Comparison of ENCODE assay signal across 8 cellular contexts in genomic region chr19:1885398-1886119, GRCh38. TPM values are rescaled to one million over a fixed set of nuclear protein-coding genes. Genes with fewer than 3 reads are reported as not detected.
DNase-seq lines count a peak whose midpoint lies in the region; ATAC-seq and TF ChIP-seq lines count a peak whose summit lies in the region.
"Not testable (repeated sequence)": the region's sequence is repeated elsewhere in the genome, so short reads cannot be mapped to it uniquely, and the experiment has no call there.

Gene ABHD17A (minus strand): TSS chr19:1885496. CDS start chr19:1881566, 3,930 bp downstream.

- not testable (repeated sequence) for H2BK12ac ChIP-seq in neuronal stem cell (ENCODE audit: low read length)

- H3K14ac ChIP-seq in neuronal stem cell (ENCODE audit: low read length): peak within 1 kb of the TSS; percentile 89

- peak within 1 kb of the TSS; percentile 65 for H3K18ac ChIP-seq in neuronal stem cell (ENCODE audit: low read length)

- not testable (repeated sequence) for H3K27ac ChIP-seq in SU-DHL-6 (ENCODE audit: low read depth, low read length); neuronal stem cell (replicated peaks; ENCODE audit: low read length)
- peak within 1 kb of the TSS; percentile 32 to 92 (median 88) for H3K27ac ChIP-seq in gastroesophageal sphincter
- peak within 1 kb of the TSS; percentile 41 for H3K27ac ChIP-seq in stomach smooth muscle (ENCODE audit: low read length)

- H3K9me2 ChIP-seq in SU-DHL-6 (replicated peaks; ENCODE audit: insufficient read depth, low read length): not testable (repeated sequence)

- peak within 1 kb of the TSS; percentile 82 for H3K27ac Mint-ChIP-seq in HFFc6
- H3K27ac Mint-ChIP-seq in activated naive CD4-positive, alpha-beta T cell treated with anti-CD3 and anti-CD28 coated beads, Interleukin-2, amount 50 U/mL, for 72 hours: peak within 1 kb of the TSS; percentile 85 to 99

- H3K9ac ChIP-seq in SU-DHL-6 (ENCODE audit: low read length): peak within 1 kb of the TSS; percentile 86
- H3K9ac ChIP-seq in neuronal stem cell (ENCODE audit: low read depth, low read length, poor library complexity): peak within 1 kb of the TSS; percentile 95
- H3K9ac ChIP-seq in stomach smooth muscle (ENCODE audit: low read length in 2 of 2): peak within 1 kb of the TSS; percentile 82 to 83

- not testable (repeated sequence) for H3K9me3 Mint-ChIP-seq in HFFc6; activated naive CD4-positive, alpha-beta T cell treated with anti-CD3 and anti-CD28 coated beads, Interleukin-2, amount 50 U/mL, for 72 hours

- DNase-seq in ELR (ENCODE audit: low read depth) (peak; percentile 93), HFFc6 (peak; percentile 86), NCI-H128 (lab: John Stamatoyannopoulos, UW; ENCODE audit: unreplicated experiment) (peak; percentile 91), neuronal stem cell (ENCODE audit: low spot score) (peak; percentile 87)
- DNase-seq in activated naive CD4-positive, alpha-beta T cell treated with anti-CD3 and anti-CD28 coated beads, Interleukin-2, amount 50 U/mL, for 72 hours (ENCODE audit: low spot score in 2 of 2): peak; percentile 90 to 97

- peak within 1 kb of the TSS; percentile 95 for H3K4me3 Mint-ChIP-seq in HFFc6

- peak within 1 kb of the TSS; percentile 87 for H3K4me3 ChIP-seq in SU-DHL-6 (ENCODE audit: insufficient read depth, low read length, poor library complexity, severe bottlenecking)
- H3K4me3 ChIP-seq in gastroesophageal sphincter: peak within 1 kb of the TSS; percentile 57 to 73
- peak within 1 kb of the TSS; percentile 84 to 99 for H3K4me3 ChIP-seq in neuronal stem cell (ENCODE audit: low read length in 2 of 2)
- H3K4me3 ChIP-seq in stomach smooth muscle (ENCODE audit: low read length in 2 of 2): peak within 1 kb of the TSS; percentile 79 to 92

- H2BK15ac ChIP-seq in neuronal stem cell (ENCODE audit: low read length): not testable (repeated sequence)

- H4K91ac ChIP-seq in neuronal stem cell (ENCODE audit: low read depth, low read length, poor library complexity): not testable (repeated sequence)

- H3K79me2 ChIP-seq in SU-DHL-6 (ENCODE audit: insufficient read depth, low read length): peaks cover 19% of the 10 kb centered on the region

- H3K36me3 ChIP-seq in SU-DHL-6 (ENCODE audit: low read length); gastroesophageal sphincter; neuronal stem cell (replicated peaks in 1 of 2; ENCODE audit: control insufficient read depth in 2 of 2, insufficient read depth in 2 of 2, low read length in 2 of 2); stomach smooth muscle (ENCODE audit: control insufficient read depth in 2 of 2, insufficient read depth in 2 of 2, low read length in 2 of 2): not testable (repeated sequence)

- H3K4me1 ChIP-seq in gastroesophageal sphincter (peaks cover 4 to 48% (median 29%) of the 10 kb centered on the region in 3 donors), neuronal stem cell (ENCODE audit: control insufficient read depth in 2 of 2, insufficient read depth in 1 of 2, low read depth in 1 of 2, low read length in 2 of 2) (peaks cover 17 to 30% of the 10 kb centered on the region in 2 donors), stomach smooth muscle (ENCODE audit: control insufficient read depth, insufficient read depth, low read length) (peaks cover 30% of the 10 kb centered on the region)

- H3K36me3 Mint-ChIP-seq in HFFc6 (ENCODE audit: low read depth): not testable (repeated sequence)
- H3K36me3 Mint-ChIP-seq in activated naive CD4-positive, alpha-beta T cell treated with anti-CD3 and anti-CD28 coated beads, Interleukin-2, amount 50 U/mL, for 72 hours: peaks cover 24 to 25% of the 10 kb centered on the region in 2 donors

- not testable (repeated sequence) for TF ChIP-seq EP300 in gastroesophageal sphincter (IDR thresholded peaks at IDR 0.05)

- H3K27me3 ChIP-seq in SU-DHL-6 (ENCODE audit: low read length); gastroesophageal sphincter; neuronal stem cell (ENCODE audit: control insufficient read depth in 3 of 3, insufficient read depth in 3 of 3, low read depth in 1 of 3, low read length in 3 of 3); stomach smooth muscle (ENCODE audit: control insufficient read depth in 1 of 2, insufficient read depth in 2 of 2, low read length in 2 of 2): not testable (repeated sequence)

- peak within 1 kb of the TSS; percentile 22 for H3K23ac ChIP-seq in neuronal stem cell (ENCODE audit: low read depth, low read length, poor library complexity)

- not testable (repeated sequence) for H3K4ac ChIP-seq in neuronal stem cell (ENCODE audit: low read length)

- not testable (repeated sequence) for H3K9me3 ChIP-seq in SU-DHL-6 (ENCODE audit: insufficient read depth, low read length); gastroesophageal sphincter; neuronal stem cell (replicated peaks in 1 of 2; ENCODE audit: control insufficient read depth in 2 of 2, insufficient read depth in 1 of 2, low read depth in 1 of 2, low read length in 2 of 2); stomach smooth muscle (ENCODE audit: control insufficient read depth in 2 of 2, low read length in 2 of 2)

- H4K20me1 ChIP-seq in SU-DHL-6 (ENCODE audit: low read depth, low read length): not testable (repeated sequence)

- H2BK120ac ChIP-seq in neuronal stem cell (ENCODE audit: low read depth, low read length): not testable (repeated sequence)

- H4K8ac ChIP-seq in neuronal stem cell (ENCODE audit: low read depth, low read length): not testable (repeated sequence)

- H3K79me1 ChIP-seq in neuronal stem cell (ENCODE audit: low read depth, low read length): peaks cover 21% of the 10 kb centered on the region

- not testable (repeated sequence) for H3F3A ChIP-seq in SU-DHL-6 (ENCODE audit: insufficient read depth)

- H3K4me1 Mint-ChIP-seq in HFFc6 (ENCODE audit: low read depth): peaks cover 21% of the 10 kb centered on the region

- H3K4me2 ChIP-seq in SU-DHL-6 (ENCODE audit: low read depth, low read length, poor library complexity, severe bottlenecking) (peak within 1 kb of the TSS; percentile 95), neuronal stem cell (ENCODE audit: insufficient read depth, low read length, poor library complexity, severe bottlenecking) (peak within 1 kb of the TSS; percentile 96)

- TF ChIP-seq CTCF in HFFc6 (IDR thresholded peaks at IDR 0.05); SU-DHL-6 (IDR thresholded peaks at IDR 0.05; ENCODE audit: insufficient read depth, low read length, poor library complexity, severe bottlenecking): not testable (repeated sequence)
- peak in 1 of 4 experiments; percentile 8 for TF ChIP-seq CTCF in gastroesophageal sphincter (IDR thresholded peaks at IDR 0.05)

- peak within 1 kb of the TSS; percentile 60 for H2BK5ac ChIP-seq in neuronal stem cell (ENCODE audit: low read length)

- H2AK5ac ChIP-seq in neuronal stem cell (ENCODE audit: low read depth, low read length): peak within 1 kb of the TSS; percentile 40

- not testable (repeated sequence) for H3K27me3 Mint-ChIP-seq in HFFc6 (ENCODE audit: insufficient read depth)

- ATAC-seq in activated naive CD4-positive, alpha-beta T cell treated with anti-CD3 and anti-CD28 coated beads, Interleukin-2, amount 50 U/mL, for 72 hours: peak; percentile 83 to 93
- ATAC-seq in gastroesophageal sphincter: peak; percentile 97

- not testable (repeated sequence) for H2AFZ ChIP-seq in SU-DHL-6 (ENCODE audit: low read depth, low read length, severe bottlenecking)
- H2AFZ ChIP-seq in neuronal stem cell (ENCODE audit: low read length): peak within 1 kb of the TSS; percentile 7

- 57 to 70% methylated on average over 13 to 14 of the region's 46 CpGs for WGBS in gastroesophageal sphincter (ENCODE audit: low coverage in 1 of 2), 2 donors
- no CpG with 5 or more reads among the region's 46 CpGs for WGBS in neuronal stem cell (ENCODE audit: extremely low coverage in 2 of 2, insufficient read length in 2 of 2, insufficient replicate concordance in 1 of 2), 2 donors

- peak; percentile 67 to 72 for TF ChIP-seq POLR2A in gastroesophageal sphincter (IDR thresholded peaks at IDR 0.05)

RNA-seq across cellular contexts. Expression of gene ABHD17A, which starts in this region (rescaled TPM):
- 10 to 100 TPM; 61.0 to 80.0 (median 67.9) TPM for total RNA-seq in HFFc6 (2021; fragmentation: NEBNext Ultra II Directional; extraction: Animal tissue kit (Norgen Biotek cat#: 25700))
- 100 to 1,000 TPM; 109 to 110 TPM for total RNA-seq in activated naive CD4-positive, alpha-beta T cell treated with anti-CD3 and anti-CD28 coated beads, Interleukin-2, amount 50 U/mL, for 72 hours
- 100 to 1,000 TPM in 1 of 4 donors, 10 to 100 TPM in 3; 80.0 to 117 (median 91.0) TPM for total RNA-seq in gastroesophageal sphincter
- 44.4 TPM for polyA plus RNA-seq in neuronal stem cell (2013, experiment 1 of 2)
- polyA plus RNA-seq in neuronal stem cell (2013, experiment 2 of 2): 44.1 TPM
